Comparison of ENCODE assay signal across 9 cellular contexts in the genomic region with DNA sequence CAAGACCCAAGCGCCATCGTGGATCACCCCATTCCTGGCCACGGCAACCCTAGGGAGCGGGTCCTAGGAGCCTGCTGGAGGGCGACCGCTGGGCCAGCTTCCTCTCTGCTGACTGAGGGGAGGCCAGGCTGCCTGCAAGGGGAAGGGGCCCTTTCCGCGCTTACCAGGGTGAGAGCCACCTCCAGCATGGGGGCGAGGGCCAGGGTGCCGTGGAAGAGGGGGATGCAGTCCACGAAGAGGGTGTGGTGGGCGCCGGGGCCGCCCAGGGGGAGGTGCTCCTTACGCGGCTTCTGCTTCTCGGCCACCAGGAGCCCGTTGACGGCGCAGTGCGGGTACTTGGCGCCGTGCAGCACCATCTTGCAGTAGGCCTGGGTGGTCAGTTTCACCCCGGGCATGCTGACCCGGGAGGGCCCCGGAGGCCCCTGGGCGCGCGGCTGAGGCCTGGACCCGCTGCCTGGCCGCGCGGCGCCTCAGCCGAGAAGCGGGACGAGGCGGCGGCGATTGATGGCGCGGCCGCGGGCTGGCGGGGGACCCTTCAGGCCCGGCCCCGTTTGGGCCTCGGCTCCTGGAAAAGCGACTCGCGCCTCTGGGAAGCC. TPM values are rescaled to one million over a fixed set of nuclear protein-coding genes. Genes with fewer than 3 reads are reported as not detected.
A peak's percentile ranks its signal among the peaks of the same experiment; 100 is the strongest.
DNase-seq lines count a peak whose midpoint lies in the region; ATAC-seq, FAIRE-seq and TF ChIP-seq lines count a peak whose summit lies in the region.
"Had no signal": no experiment of that assay in that cellular context is flagged by ENCODE, and none has a peak within 500 bp of the region (broad histone marks: within the 10 kb centered on the region; RNA-seq: fewer than 3 reads in every experiment).

No MANE protein-coding gene starts in this region.

- POLR2A ChIA-PET in endothelial cell of umbilical vein (lab: Charles Lee): no interaction called here

- no peaks in the 10 kb centered on the region for H3K9me1 ChIP-seq in endothelial cell of umbilical vein (replicated peaks; ENCODE audit: control insufficient read depth, extremely low read depth, insufficient read depth, low read length)

- CTCF ChIA-PET in endothelial cell of umbilical vein (lab: Charles Lee): interaction anchor here (1.7 kb wide), 1 partner anchor 20 kb away, joined by 5 read pairs; no protein-coding TSS in a partner anchor

- peak overlapping the region; percentile 12 for H2AFZ ChIP-seq in endothelial cell of umbilical vein (ENCODE audit: low read depth, low read length)

- no peak for TF ChIP-seq CTCF in VCaP (conservative IDR thresholded peaks at IDR 0.05)
- peak in 1 of 2 donors; percentile 18 for TF ChIP-seq CTCF in endothelial cell of umbilical vein (IDR thresholded peaks at IDR 0.05; ENCODE audit: extremely low read depth in 1 of 2, insufficient read depth in 1 of 2, low read depth in 1 of 2, low read length in 2 of 2)

- peaks cover 14% of the 10 kb centered on the region for H3K4me1 ChIP-seq in endothelial cell of umbilical vein (ENCODE audit: control insufficient read depth, extremely low read depth, insufficient read depth, low read length)
- H3K4me1 ChIP-seq in muscle layer of colon (ENCODE audit: insufficient read depth, low read length): peaks cover 35% of the 10 kb centered on the region
- no peaks in the 10 kb centered on the region for H3K4me1 ChIP-seq in urinary bladder (ENCODE audit: insufficient read depth)

- TSS peak; percentile 49 for BruUV-seq in endothelial cell of umbilical vein (replicated peaks; lab: Mats Ljungman, UMichigan)

- intact Hi-C loops in endothelial cell of umbilical vein (cut with micrococcal nuclease): loop anchor here (1.0 kb wide), 1 partner anchor 21 kb away; no protein-coding TSS in a partner anchor

- H3K4me3 ChIP-seq in endothelial cell of umbilical vein (replicated peaks in 1 of 3; ENCODE audit: insufficient read depth in 1 of 3, low read depth in 1 of 3, low read length in 3 of 3) (peak overlapping the region; percentile 52 to 99 (median 85)), muscle layer of colon (ENCODE audit: low read depth in 1 of 2, low read length in 2 of 2) (peak overlapping the region; percentile 94 to 96), urinary bladder (ENCODE audit: low read depth, low read length) (peak overlapping the region; percentile 94)

- H3K36me3 ChIP-seq in endothelial cell of umbilical vein (ENCODE audit: control insufficient read depth in 2 of 2, extremely low read depth in 1 of 2, insufficient read depth in 2 of 2, low read length in 2 of 2) (peaks cover 18 to 29% of the 10 kb centered on the region in 2 experiments), muscle layer of colon (ENCODE audit: insufficient read depth, low read length) (peaks cover 62% of the 10 kb centered on the region), urinary bladder (ENCODE audit: insufficient read depth) (no peaks in the 10 kb centered on the region)

- no peak for FAIRE-seq in endothelial cell of umbilical vein (lab: Jason Lieb, UNC)
- FAIRE-seq: TTC549 had no signal

- under 1% methylated on average over 51 of the region's 51 CpGs for WGBS in urinary bladder

- no peaks in the 10 kb centered on the region for H3K9me3 ChIP-seq in endothelial cell of umbilical vein (replicated peaks; ENCODE audit: control insufficient read depth, insufficient read depth, low read length)
- H3K9me3 ChIP-seq in muscle layer of colon (ENCODE audit: low read length): no peaks in the 10 kb centered on the region

- no peak for TF ChIP-seq POLR2A in endothelial cell of umbilical vein (IDR thresholded peaks at IDR 0.05; ENCODE audit: low read depth, low read length)

- DNase-seq in CD1c-positive myeloid dendritic cell (ENCODE audit: extremely low spot score) (peak; percentile 55), endothelial cell of umbilical vein (ENCODE audit: low read depth, low spot score) (peak; percentile 52), NCI-H2196 treated with DMSO at 0.1 percent for 48 hours (lab: John Stamatoyannopoulos, UW; ENCODE audit: unreplicated experiment) (no peak)

- H3K4me2 ChIP-seq in endothelial cell of umbilical vein (ENCODE audit: insufficient read depth, low read length): peak overlapping the region; percentile 83

- dilution Hi-C loops in endothelial cell of umbilical vein (cut with MboI; ENCODE audit: extremely low pct_ligation_motif_present, low sequenced_read_pairs): no loop called here

- peaks cover 5% of the 10 kb centered on the region for H4K20me1 ChIP-seq in endothelial cell of umbilical vein (replicated peaks; ENCODE audit: control insufficient read depth, extremely low read depth, insufficient read depth, low read length)

- H3K9ac ChIP-seq in endothelial cell of umbilical vein (replicated peaks; ENCODE audit: extremely low read depth, insufficient read depth, low read length) (peak overlapping the region; percentile 98), muscle layer of colon (ENCODE audit: low read length) (peak overlapping the region; percentile 74)

- H3K27ac ChIP-seq in VCaP: peak overlapping the region; percentile 64
- peak overlapping the region; percentile 96 for H3K27ac ChIP-seq in endothelial cell of umbilical vein (ENCODE audit: insufficient read depth, low read depth, low read length)
- peak overlapping the region; percentile 87 for H3K27ac ChIP-seq in muscle layer of colon (ENCODE audit: low read depth, low read length)
- no peak overlapping the region for H3K27ac ChIP-seq in urinary bladder (ENCODE audit: low read depth)

- H3K27me3 ChIP-seq in endothelial cell of umbilical vein (ENCODE audit: control insufficient read depth in 2 of 2, insufficient read depth in 2 of 2, low read length in 2 of 2) (no peaks in the 10 kb centered on the region), muscle layer of colon (ENCODE audit: control insufficient read depth in 1 of 2, insufficient read depth in 2 of 2, low read length in 2 of 2) (no peaks in the 10 kb centered on the region)

- H3K79me2 ChIP-seq in endothelial cell of umbilical vein (ENCODE audit: control insufficient read depth, insufficient read depth, low read length): peaks cover 89% of the 10 kb centered on the region

- peak; percentile 31 for ATAC-seq in GM19351 (IDR thresholded peaks at IDR 0.05; ENCODE audit: unreplicated experiment)
- peak; percentile 26 for ATAC-seq in HG03460 (IDR thresholded peaks at IDR 0.05; ENCODE audit: unreplicated experiment)

TF ChIP-seq in endothelial cell of umbilical vein, 7 proteins besides CTCF, POLR2A, EP300 and RAD21:
- no peak for TF ChIP-seq GATA2 (IDR thresholded peaks at IDR 0.05; ENCODE audit: insufficient read depth, insufficient read length, low read depth, low read length)
- no peak for TF ChIP-seq EZH2 (IDR thresholded peaks at IDR 0.05; ENCODE audit: borderline replicate concordance, low read depth, low read length, severe bottlenecking)
- TF ChIP-seq, protein P1, sequence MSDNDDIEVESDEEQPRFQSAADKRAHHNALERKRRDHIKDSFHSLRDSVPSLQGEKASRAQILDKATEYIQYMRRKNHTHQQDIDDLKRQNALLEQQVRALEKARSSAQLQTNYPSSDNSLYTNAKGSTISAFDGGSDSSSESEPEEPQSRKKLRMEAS (IDR thresholded peaks at IDR 0.05; ENCODE audit: insufficient read depth, insufficient read length): no peak
- TF ChIP-seq FOS (IDR thresholded peaks at IDR 0.05; ENCODE audit: borderline replicate concordance, insufficient read depth, low read length): no peak
- no peak for TF ChIP-seq JUN (IDR thresholded peaks at IDR 0.05; ENCODE audit: borderline replicate concordance, insufficient read depth, insufficient read length, low read depth)
- no peak for TF ChIP-seq POLR2AphosphoS5 (IDR thresholded peaks at IDR 0.05; ENCODE audit: insufficient read depth, low read depth, low read length)
- TF ChIP-seq MYC (IDR thresholded peaks at IDR 0.05; ENCODE audit: low read depth, low read length): no peak

RNA-seq across cellular contexts. Expression of gene EMC8, which starts 0.3 kb away (rescaled TPM):
- total RNA-seq in endothelial cell of umbilical vein (51.1 and 51.2 TPM in 2 replicates), urinary bladder (15.0 TPM)
- polyA plus RNA-seq in endothelial cell of umbilical vein (59.6 and 59.7 TPM in 2 replicates), urinary bladder (19.0 TPM)
- 44.6 and 47.9 TPM in 2 replicates for polyA plus RNA-seq in endothelial cell of umbilical vein (2011; cell fraction: cytosol; rRNA removed)
- 29.2 and 33.7 TPM in 2 replicates for polyA plus RNA-seq in endothelial cell of umbilical vein (2011; cell fraction: nucleus; rRNA removed)
- 30.7 and 33.4 TPM in 2 replicates for polyA plus RNA-seq in endothelial cell of umbilical vein (2012)
- 41.1 and 44.4 TPM in 2 replicates for polyA minus RNA-seq in endothelial cell of umbilical vein
- polyA minus RNA-seq in endothelial cell of umbilical vein (2011; cell fraction: cytosol; rRNA and poly(A)+ RNA removed): 55.3 TPM
- 20.3 and 30.4 TPM in 2 replicates for polyA minus RNA-seq in endothelial cell of umbilical vein (2011; cell fraction: nucleus; rRNA and poly(A)+ RNA removed)

RNA-seq across cellular contexts. Expression of gene COX4I1, which starts 0.5 kb away (rescaled TPM):
- total RNA-seq in endothelial cell of umbilical vein: 535 and 560 TPM in 2 replicates
- 795 and 953 TPM in 2 replicates for polyA plus RNA-seq in endothelial cell of umbilical vein
- 1,076 and 1,089 TPM in 2 replicates for polyA plus RNA-seq in endothelial cell of umbilical vein (2011; cell fraction: cytosol; rRNA removed)
- polyA plus RNA-seq in endothelial cell of umbilical vein (2011; cell fraction: nucleus; rRNA removed): 416 and 432 TPM in 2 replicates
- polyA plus RNA-seq in endothelial cell of umbilical vein (2012): 545 and 754 TPM in 2 replicates
- 381 and 419 TPM in 2 replicates for polyA minus RNA-seq in endothelial cell of umbilical vein
- polyA minus RNA-seq in endothelial cell of umbilical vein (2011; cell fraction: cytosol; rRNA and poly(A)+ RNA removed): 233 TPM
- 44.8 and 51.5 TPM in 2 replicates for polyA minus RNA-seq in endothelial cell of umbilical vein (2011; cell fraction: nucleus; rRNA and poly(A)+ RNA removed)
- 200 TPM for total RNA-seq in urinary bladder
- 764 TPM for polyA plus RNA-seq in urinary bladder

RNA-seq across cellular contexts. Expression of gene C16orf74, which starts 48.1 kb away (rescaled TPM):
- total RNA-seq in endothelial cell of umbilical vein (30.9 and 38.7 TPM in 2 replicates), urinary bladder (6.6 TPM)
- polyA plus RNA-seq in endothelial cell of umbilical vein (12.1 and 15.3 TPM in 2 replicates), urinary bladder (10.7 TPM)
- 11.9 and 15.8 TPM in 2 replicates for polyA plus RNA-seq in endothelial cell of umbilical vein (2011; cell fraction: cytosol; rRNA removed)
- polyA plus RNA-seq in endothelial cell of umbilical vein (2011; cell fraction: nucleus; rRNA removed): 7.4 and 7.7 TPM in 2 replicates
- polyA plus RNA-seq in endothelial cell of umbilical vein (2012): 28.8 and 47.0 TPM in 2 replicates
- polyA minus RNA-seq in endothelial cell of umbilical vein: 1.4 and 2.4 TPM in 2 replicates
- polyA minus RNA-seq in endothelial cell of umbilical vein (2011; cell fraction: cytosol; rRNA and poly(A)+ RNA removed): 6.0 TPM
- 2.3 and 2.4 TPM in 2 replicates for polyA minus RNA-seq in endothelial cell of umbilical vein (2011; cell fraction: nucleus; rRNA and poly(A)+ RNA removed)
